In genomic region chr3:103210583-103210982, GRCh38 we compare ENCODE assay signal across 24 cellular contexts.
"Had no signal": no experiment of that assay in that cellular context is flagged by ENCODE, and none has a peak within 500 bp of the region (broad histone marks: within the 10 kb centered on the region; RNA-seq: fewer than 3 reads in every experiment).

No MANE protein-coding gene starts in this region.

- DNase-seq: activated CD4-positive, alpha-beta memory T cell treated with anti-CD3 and anti-CD28 coated beads, Interleukin-2, amount 10 ng/mL, durations not matched to agents 7 days and 5 days; activated CD4-positive, alpha-beta T cell treated with anti-CD3 and anti-CD28 coated beads for 36 hours; activated CD4-positive, alpha-beta T cell treated with anti-CD3 and anti-CD28 coated beads, Interleukin-2, amount 50 U/mL, for 1 hour; activated gamma-delta T cell; activated naive CD4-positive, alpha-beta T cell treated with anti-CD3 and anti-CD28 coated beads for 36 hours; activated T-cell treated with anti-CD3 and anti-CD28 coated beads for 4 hours; activated T-cell treated with anti-CD3 and anti-CD28 coated beads, Interleukin-2, amount 50 U/mL, for 48 hours; amygdala; brain microvascular endothelial cell; MM.1S; NCI-H1105; NCI-H1436; NCI-H1694 treated with DMSO at 0.1 percent for 48 hours; NCI-H2081; NCI-H510A treated with DMSO at 0.1 percent for 48 hours; NCI-H69; PC-3; SHP77 treated with DMSO at 0.1 percent for 48 hours; T-helper 1 cell had no signal

- H3K4me3 Mint-ChIP-seq: activated CD4-positive, alpha-beta memory T cell treated with anti-CD3 and anti-CD28 coated beads, Interleukin-2, amount 10 ng/mL, durations not matched to agents 7 days and 5 days; activated CD4-positive, alpha-beta T cell treated with anti-CD3 and anti-CD28 coated beads for 36 hours; activated naive CD4-positive, alpha-beta T cell treated with anti-CD3 and anti-CD28 coated beads for 36 hours; activated naive CD8-positive, alpha-beta T cell; activated T-helper 17 cell treated with anti-CD3 and anti-CD28 coated beads, Interleukin-2, amount 50 U/mL, for 72 hours had no signal

- H3K36me3 ChIP-seq: brain microvascular endothelial cell, cardiac muscle cell, WERI-Rb-1 had no signal

- H3K36me3 Mint-ChIP-seq: activated naive CD8-positive, alpha-beta T cell had no signal

- H3K4me3 ChIP-seq: cardiac muscle cell had no signal

- H3K27ac Mint-ChIP-seq: activated CD4-positive, alpha-beta memory T cell treated with anti-CD3 and anti-CD28 coated beads, Interleukin-2, amount 10 ng/mL, durations not matched to agents 7 days and 5 days; activated CD4-positive, alpha-beta T cell treated with anti-CD3 and anti-CD28 coated beads for 36 hours; activated naive CD4-positive, alpha-beta T cell treated with anti-CD3 and anti-CD28 coated beads for 36 hours; activated naive CD8-positive, alpha-beta T cell; activated T-helper 17 cell treated with anti-CD3 and anti-CD28 coated beads, Interleukin-2, amount 50 U/mL, for 72 hours had no signal

- H3K9me3 Mint-ChIP-seq: activated CD4-positive, alpha-beta memory T cell treated with anti-CD3 and anti-CD28 coated beads, Interleukin-2, amount 10 ng/mL, durations not matched to agents 7 days and 5 days; activated naive CD4-positive, alpha-beta T cell treated with anti-CD3 and anti-CD28 coated beads for 36 hours had no signal

- H3K27me3 Mint-ChIP-seq: activated CD4-positive, alpha-beta memory T cell treated with anti-CD3 and anti-CD28 coated beads, Interleukin-2, amount 10 ng/mL, durations not matched to agents 7 days and 5 days; activated CD4-positive, alpha-beta T cell treated with anti-CD3 and anti-CD28 coated beads for 36 hours; activated naive CD8-positive, alpha-beta T cell had no signal

- ATAC-seq: activated CD4-positive, alpha-beta T cell treated with anti-CD3 and anti-CD28 coated beads for 36 hours; activated T-helper 17 cell treated with anti-CD3 and anti-CD28 coated beads, Interleukin-2, amount 50 U/mL, for 72 hours; PC-3 had no signal

- H3K4me1 Mint-ChIP-seq: activated CD4-positive, alpha-beta memory T cell treated with anti-CD3 and anti-CD28 coated beads, Interleukin-2, amount 10 ng/mL, durations not matched to agents 7 days and 5 days; activated CD4-positive, alpha-beta T cell treated with anti-CD3 and anti-CD28 coated beads for 36 hours; activated T-helper 17 cell treated with anti-CD3 and anti-CD28 coated beads, Interleukin-2, amount 50 U/mL, for 72 hours had no signal

- FAIRE-seq: astrocyte had no signal

- H3K27me3 ChIP-seq: brain microvascular endothelial cell, cardiac muscle cell had no signal

- H3K27ac ChIP-seq: brain microvascular endothelial cell, cardiac muscle cell, WERI-Rb-1 had no signal
